Comparison of ENCODE assay signal across 12 cellular contexts in the genomic region with DNA sequence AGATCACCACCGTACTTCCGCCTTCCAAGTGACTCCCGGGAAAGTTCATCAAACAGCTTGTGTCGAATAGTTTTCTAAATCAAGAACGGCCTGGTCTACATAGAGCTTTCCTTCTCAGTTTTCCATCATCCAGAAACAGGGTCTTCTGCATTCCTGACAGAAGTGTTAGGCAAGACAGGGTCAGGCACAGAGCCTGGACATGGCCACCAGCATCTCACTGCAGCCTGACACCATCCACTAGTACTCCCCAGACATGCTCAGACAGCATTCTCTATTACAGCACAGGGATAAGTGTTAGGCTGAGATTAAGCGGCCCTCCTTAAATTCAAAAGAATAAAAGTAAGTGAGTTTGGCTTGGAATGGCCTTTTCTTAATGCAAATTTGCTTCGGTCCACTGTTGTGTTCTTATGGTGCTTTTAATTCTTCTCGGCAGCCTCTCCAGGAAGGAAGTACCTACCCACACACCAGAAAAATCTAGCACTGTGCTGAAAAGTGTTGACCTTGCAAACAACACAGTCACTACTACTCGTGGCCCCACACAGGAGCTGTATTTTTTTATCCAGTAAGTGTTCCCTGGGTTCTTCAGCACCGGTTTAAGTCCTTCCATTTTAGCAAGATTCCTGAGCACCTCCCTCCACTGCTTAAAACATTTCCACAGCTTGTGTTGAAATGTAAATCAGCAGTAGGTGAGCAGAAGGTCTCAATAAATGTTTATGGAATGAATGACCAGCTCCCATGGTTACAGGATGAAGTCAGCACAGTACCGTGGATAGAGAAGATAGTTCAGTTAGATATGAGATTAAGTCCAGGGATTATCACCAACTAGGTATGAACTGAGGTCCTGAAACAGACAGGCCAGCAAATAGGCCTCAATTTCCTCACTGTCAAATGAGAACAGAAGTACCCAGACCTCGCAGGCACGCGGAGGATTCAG. TPM values are rescaled to one million over a fixed set of nuclear protein-coding genes. Genes with fewer than 3 reads are reported as not detected.
DNase-seq lines count a peak whose midpoint lies in the region; ATAC-seq, FAIRE-seq and TF ChIP-seq lines count a peak whose summit lies in the region.
"Had no signal": no experiment of that assay in that cellular context is flagged by ENCODE, and none has a peak within 500 bp of the region (broad histone marks: within the 10 kb centered on the region; RNA-seq: fewer than 3 reads in every experiment).

No MANE protein-coding gene starts in this region.

- FAIRE-seq in HepG2 (lab: Jason Lieb, UNC), result no peak
- FAIRE-seq: GM12878 had no signal

- H3K36me3 ChIP-seq in right lobe of liver (peaks cover 0 to 3% (median 0%) of the 10 kb centered on the region in 4 donors), HepG2 (replicated peaks in 1 of 2; ENCODE audit: control insufficient read depth in 1 of 2, insufficient read depth in 2 of 2, low read length in 2 of 2) (peaks cover 9 to 39% of the 10 kb centered on the region in 2 experiments), left lung (peaks cover 0 to 47% of the 10 kb centered on the region in 2 donors), vagina (peaks cover 0 to 24% of the 10 kb centered on the region in 2 donors)

- no peak for TF ChIP-seq EP300 in HepG2 (IDR thresholded peaks at IDR 0.05; ENCODE audit: low read depth in 2 of 2, low read length in 2 of 2)
- no peak for TF ChIP-seq EP300 in HepG2 (CRISPR knock-in tag; IDR thresholded peaks at IDR 0.05; ENCODE audit: borderline replicate concordance)

- no peaks in the 10 kb centered on the region for H4K20me1 ChIP-seq in HepG2 (ENCODE audit: insufficient read depth, low read length)

- H3K4me3 ChIP-seq in right lobe of liver (no peak overlapping the region), HepG2 (replicated peaks in 1 of 3; ENCODE audit: insufficient read depth in 1 of 3, low read depth in 2 of 3, low read length in 3 of 3) (no peak overlapping the region), left lung (no peak overlapping the region), vagina (no peak overlapping the region)
- H3K4me3 ChIP-seq: GM12878 had no signal

- WGBS in right lobe of liver (ENCODE audit: insufficient coverage, low coverage, low lambda C conversion rate, missing lambda C conversion rate), result 64% methylated on average over 10 of the region's 14 CpGs
- 95% methylated on average over 14 of the region's 14 CpGs for WGBS in HepG2 (ENCODE audit: low lambda C conversion rate)

- H3K9ac ChIP-seq in HepG2 (ENCODE audit: insufficient read depth, low read depth, low read length), result no peak overlapping the region

- in situ Hi-C loops in HepG2 (cut with HindIII; ENCODE audit: extremely low pct_ligation_motif_present, low pct_unique_long_range_greater_than_20kb), result no loop called here

- H3K79me2 ChIP-seq in HepG2 (ENCODE audit: insufficient read depth, low read length), result no peaks in the 10 kb centered on the region

- H3K27me3 ChIP-seq in right lobe of liver (no peaks in the 10 kb centered on the region), HepG2 (ENCODE audit: control insufficient read depth in 1 of 2, insufficient read depth in 2 of 2, low read length in 2 of 2) (no peaks in the 10 kb centered on the region), left lung (no peaks in the 10 kb centered on the region), vagina (no peaks in the 10 kb centered on the region)

- CTCF ChIA-PET in HepG2 (lab: Yijun Ruan, JAX; ENCODE audit: low intra/inter-chr PET ratio, low total read pairs), result no interaction called here

- peaks cover 0 to 15% (median 5%) of the 10 kb centered on the region in 4 donors for H3K4me1 ChIP-seq in right lobe of liver
- no peaks in the 10 kb centered on the region for H3K4me1 ChIP-seq in HepG2 (ENCODE audit: insufficient read depth, low read length)
- peaks cover 9 to 14% of the 10 kb centered on the region in 2 donors for H3K4me1 ChIP-seq in left lung
- H3K4me1 ChIP-seq in vagina, result no peaks in the 10 kb centered on the region

- H2AFZ ChIP-seq in HepG2 (ENCODE audit: low read length), result no peak overlapping the region

- H3K4me2 ChIP-seq in HepG2 (ENCODE audit: low read depth, low read length), result no peak overlapping the region

- no peaks in the 10 kb centered on the region for H3K9me3 ChIP-seq in right lobe of liver
- H3K9me3 ChIP-seq in HepG2 (ENCODE audit: low read length), result no peaks in the 10 kb centered on the region
- H3K9me3 ChIP-seq in left lung, result no peaks in the 10 kb centered on the region
- H3K9me3 ChIP-seq in vagina, result no peaks in the 10 kb centered on the region

- BruUV-seq in HepG2 (replicated peaks; lab: Mats Ljungman, UMichigan), result no TSS peak

- peak overlapping the region in 1 of 3 donors; percentile 47 for H3K27ac ChIP-seq in right lobe of liver
- H3K27ac ChIP-seq in HepG2 (ENCODE audit: extremely low read length, insufficient read depth, low read length), result no peak overlapping the region
- H3K27ac ChIP-seq in left lung, result peak overlapping the region; percentile 56 to 76
- no peak overlapping the region for H3K27ac ChIP-seq in vagina

- TF ChIP-seq RAD21 in HepG2 (CRISPR knock-in tag; IDR thresholded peaks at IDR 0.05), result no peak

- TF ChIP-seq POLR2A in right lobe of liver (IDR thresholded peaks at IDR 0.05), result no peak
- no peak for TF ChIP-seq POLR2A in HepG2 (IDR thresholded peaks at IDR 0.05; ENCODE audit: insufficient read depth in 1 of 2, low read depth in 2 of 2, low read length in 2 of 2)
- TF ChIP-seq POLR2A in vagina (IDR thresholded peaks at IDR 0.05), result no peak

- ATAC-seq in right lobe of liver (peak; percentile 41 to 71 (median 54)), HepG2 (no peak), left lung (peak; percentile 85), HG03045 (IDR thresholded peaks at IDR 0.05; ENCODE audit: unreplicated experiment) (no peak), GM19452 (IDR thresholded peaks at IDR 0.05; ENCODE audit: unreplicated experiment) (no peak)
- ATAC-seq: GM12878 had no signal

- intact Hi-C loops in right lobe of liver (cut with DNase I) (no loop called here), HepG2 (cut with micrococcal nuclease; ENCODE audit: unreplicated experiment) (no loop called here), left lung (cut with DNase I) (no loop called here), vagina (cut with DNase I) (no loop called here)

- no peak for TF ChIP-seq CTCF in right lobe of liver (IDR thresholded peaks at IDR 0.05)
- TF ChIP-seq CTCF in HepG2 (CRISPR knock-in tag; IDR thresholded peaks at IDR 0.05), result no peak
- TF ChIP-seq CTCF in left lung (IDR thresholded peaks at IDR 0.05), result no peak
- no peak for TF ChIP-seq CTCF in vagina (IDR thresholded peaks at IDR 0.05)

- POLR2A ChIA-PET in HepG2 (lab: Yijun Ruan, JAX), result no interaction called here

- no peak for DNase-seq in right lobe of liver
- DNase-seq in HepG2 (ENCODE audit: low spot score), result no peak
- DNase-seq in amniotic epithelial cell (ENCODE audit: low read depth), result peak; percentile 59
- no peak for DNase-seq in left lung
- DNase-seq in vagina (ENCODE audit: extremely low spot score in 2 of 2), result peak; percentile 9 to 25
- no peak for DNase-seq in GF-D8 (lab: John Stamatoyannopoulos, UW)
- DNase-seq: activated effector memory CD4-positive, alpha-beta T cell treated with Interleukin-2 at 50 U/mL for 16 hours; COR-L47; NCI-H1694 treated with DMSO at 0.1 percent for 48 hours had no signal

RNA-seq across cellular contexts. Expression of a gene that starts 44.1 kb away (rescaled TPM):
- total RNA-seq in right lobe of liver, result 10 to 100 TPM; 24.7 to 42.0 (median 28.8) TPM
- 67.1 and 71.2 TPM in 2 replicates for total RNA-seq in HepG2 (2016; rRNA removed; fragmentation: Illumina TruSeq; extraction: Trizol)
- 486 and 562 TPM in 2 replicates for total RNA-seq in HepG2 (2016; cell fraction: cytosol; rRNA removed; fragmentation: Illumina TruSeq; extraction: Trizol; ENCODE audit: low read depth)
- total RNA-seq in HepG2 (2016; cell fraction: insoluble cytoplasmic fraction; rRNA removed; fragmentation: Illumina TruSeq; extraction: Trizol), result 65.7 and 69.4 TPM in 2 replicates
- total RNA-seq in HepG2 (2016; cell fraction: membrane; rRNA removed; fragmentation: Illumina TruSeq; extraction: Trizol), result 174 and 189 TPM in 2 replicates
- total RNA-seq in HepG2 (2016; cell fraction: nucleus; rRNA removed; fragmentation: Illumina TruSeq; extraction: Trizol), result 32.6 and 38.0 TPM in 2 replicates
- 26.6 and 30.3 TPM in 2 replicates for polyA plus RNA-seq in HepG2 (2011; rRNA removed)
- polyA plus RNA-seq in HepG2 (2011; cell fraction: cytosol; rRNA removed), result 17.9 and 21.3 TPM in 2 replicates
- 9.0 and 9.6 TPM in 2 replicates for polyA plus RNA-seq in HepG2 (2011; cell fraction: nucleus; rRNA removed)
- polyA plus RNA-seq in HepG2 (2012), result 30.1 and 35.9 TPM in 2 replicates
- polyA plus RNA-seq in HepG2 (2016; cell fraction: cytosol; fragmentation: Illumina TruSeq; extraction: Trizol; ENCODE audit: low read depth), result 31.4 and 32.0 TPM in 2 replicates
- 60.4 and 64.7 TPM in 2 replicates for polyA plus RNA-seq in HepG2 (2016; cell fraction: insoluble cytoplasmic fraction; fragmentation: Illumina TruSeq; extraction: Trizol; ENCODE audit: low read depth)
- 47.6 and 54.1 TPM in 2 replicates for polyA plus RNA-seq in HepG2 (2016; cell fraction: membrane; fragmentation: Illumina TruSeq; extraction: Trizol; ENCODE audit: low read depth)
- polyA plus RNA-seq in HepG2 (2016; cell fraction: nucleus; fragmentation: Illumina TruSeq; extraction: Trizol; ENCODE audit: insufficient read depth, low read depth), result 32.3 and 34.4 TPM in 2 replicates
- 45.8 and 74.7 TPM in 2 replicates for polyA minus RNA-seq in HepG2 (2011; rRNA and poly(A)+ RNA removed; ENCODE audit: low replicate concordance)
- 54.3 and 55.8 TPM in 2 replicates for polyA minus RNA-seq in HepG2 (2011; cell fraction: cytosol; rRNA and poly(A)+ RNA removed)
- 34.1 and 34.2 TPM in 2 replicates for polyA minus RNA-seq in HepG2 (2011; cell fraction: nucleus; rRNA and poly(A)+ RNA removed)
- 10 to 100 TPM; 69.1 to 78.7 TPM for total RNA-seq in left lung
- total RNA-seq in vagina, result 49.8 TPM

RNA-seq across cellular contexts. Expression of a gene that starts 44.7 kb away (rescaled TPM):
- total RNA-seq in right lobe of liver (10 to 100 TPM; 11.8 to 23.4 (median 15.4) TPM), HepG2 (2016; rRNA removed; fragmentation: Illumina TruSeq; extraction: Trizol) (9.7 and 16.5 TPM in 2 replicates), left lung (10 to 100 TPM; 45.4 to 52.5 TPM), vagina (27.5 TPM)
- total RNA-seq in HepG2 (2016; cell fraction: cytosol; rRNA removed; fragmentation: Illumina TruSeq; extraction: Trizol; ENCODE audit: low read depth), result 5.1 and 6.8 TPM in 2 replicates
- total RNA-seq in HepG2 (2016; cell fraction: insoluble cytoplasmic fraction; rRNA removed; fragmentation: Illumina TruSeq; extraction: Trizol), result 10.3 and 17.3 TPM in 2 replicates
- total RNA-seq in HepG2 (2016; cell fraction: membrane; rRNA removed; fragmentation: Illumina TruSeq; extraction: Trizol), result 17.8 and 18.8 TPM in 2 replicates
- 27.1 and 31.3 TPM in 2 replicates for total RNA-seq in HepG2 (2016; cell fraction: nucleus; rRNA removed; fragmentation: Illumina TruSeq; extraction: Trizol)
- 4.9 and 14.0 TPM in 2 replicates for polyA plus RNA-seq in HepG2 (2011; rRNA removed)
- polyA plus RNA-seq in HepG2 (2011; cell fraction: cytosol; rRNA removed), result 4.0 and 5.4 TPM in 2 replicates
- polyA plus RNA-seq in HepG2 (2011; cell fraction: nucleus; rRNA removed), result 10.8 and 10.9 TPM in 2 replicates
- 25.5 and 37.8 TPM in 2 replicates for polyA plus RNA-seq in HepG2 (2012)
- polyA plus RNA-seq in HepG2 (2016; cell fraction: cytosol; fragmentation: Illumina TruSeq; extraction: Trizol; ENCODE audit: low read depth), result 13.3 and 14.2 TPM in 2 replicates
- 30.0 and 42.2 TPM in 2 replicates for polyA plus RNA-seq in HepG2 (2016; cell fraction: insoluble cytoplasmic fraction; fragmentation: Illumina TruSeq; extraction: Trizol; ENCODE audit: low read depth)
- 26.4 and 33.9 TPM in 2 replicates for polyA plus RNA-seq in HepG2 (2016; cell fraction: membrane; fragmentation: Illumina TruSeq; extraction: Trizol; ENCODE audit: low read depth)
- polyA plus RNA-seq in HepG2 (2016; cell fraction: nucleus; fragmentation: Illumina TruSeq; extraction: Trizol; ENCODE audit: insufficient read depth, low read depth), result 35.3 and 41.4 TPM in 2 replicates
- polyA minus RNA-seq in HepG2 (2011; rRNA and poly(A)+ RNA removed; ENCODE audit: low replicate concordance), result 10.0 and 16.9 TPM in 2 replicates
- polyA minus RNA-seq in HepG2 (2011; cell fraction: cytosol; rRNA and poly(A)+ RNA removed), result 15.8 and 19.7 TPM in 2 replicates
- 40.8 and 43.4 TPM in 2 replicates for polyA minus RNA-seq in HepG2 (2011; cell fraction: nucleus; rRNA and poly(A)+ RNA removed)

Comparison
In these comparisons a context has a peak if more than half of its experiments do, and no peak if none do; other contexts are left out.
1. ATAC-seq: peak in right lobe of liver (4 of 4) and left lung (single experiment); none in HepG2 (single experiment), HG03045 (single experiment) and GM19452 (single experiment).
2. DNase-seq: peak in amniotic epithelial cell (single experiment) and vagina (2 of 2); none in right lobe of liver (0 of 3), HepG2 (single experiment), left lung (0 of 2) and GF-D8 (single experiment).
3. H3K27ac ChIP-seq: peak in left lung (2 of 2); none in HepG2 (single experiment) and vagina (single experiment).